ENCODE assay signal across 16 cellular contexts in genomic region chr12:110006115-110006514, GRCh38.
"Had no signal": no experiment of that assay in that cellular context is flagged by ENCODE, and none has a peak within 500 bp of the region (broad histone marks: within the 10 kb centered on the region; RNA-seq: fewer than 3 reads in every experiment).

No MANE protein-coding gene starts in this region.

- H3K27me3 Mint-ChIP-seq: naive thymus-derived CD4-positive, alpha-beta T cell; stimulated activated naive B cell treated with anti-CD40 and anti-IgM and Interleukin-4, amounts not matched to agents 10 μg/mL and 1 μg/mL and 100 μg/mL, for 72 hours had no signal

- ATAC-seq: body of pancreas; naive thymus-derived CD4-positive, alpha-beta T cell; pancreas had no signal

- H3K27ac ChIP-seq: body of pancreas, colonic mucosa, pancreas, sigmoid colon had no signal

- FAIRE-seq: islet of Langerhans, pancreas had no signal

- DNase-seq: activated CD4-positive, alpha-beta T cell treated with anti-CD3 and anti-CD28 coated beads, Interleukin-2, amount 50 U/mL, for 48 hours; activated naive CD4-positive, alpha-beta T cell treated with anti-CD3 and anti-CD28 coated beads for 36 hours; body of pancreas; central memory CD4-positive, alpha-beta T cell; colonic mucosa; naive thymus-derived CD4-positive, alpha-beta T cell; pancreas; sigmoid colon; stimulated activated CD4-positive, alpha-beta T cell treated with anti-CD3 and anti-CD28 coated beads, Interleukin-12 subunit alpha, Interleukin-12 subunit beta, amount 100 ng/mL, for 4 hours; stimulated activated CD4-positive, alpha-beta T cell treated with anti-CD3 and anti-CD28 coated beads, Interleukin-2, amount 100 ng/mL, for 24 hours; stimulated activated naive B cell treated with anti-CD40 and anti-IgM and Interleukin-4, amounts not matched to agents 10 μg/mL and 1 μg/mL and 100 μg/mL, for 72 hours; substantia nigra; T1000; transverse colon had no signal

- H3K4me3 ChIP-seq: body of pancreas, colonic mucosa, lung, pancreas, sigmoid colon, transverse colon had no signal

- H3K9me3 ChIP-seq: body of pancreas, colonic mucosa, pancreas, sigmoid colon, transverse colon had no signal

- H3K27me3 ChIP-seq: body of pancreas, colonic mucosa, pancreas, sigmoid colon, transverse colon had no signal

- H3K36me3 ChIP-seq: colonic mucosa, pancreas, transverse colon had no signal
